ENCODE assay signal across 19 cellular contexts in the genomic region with DNA sequence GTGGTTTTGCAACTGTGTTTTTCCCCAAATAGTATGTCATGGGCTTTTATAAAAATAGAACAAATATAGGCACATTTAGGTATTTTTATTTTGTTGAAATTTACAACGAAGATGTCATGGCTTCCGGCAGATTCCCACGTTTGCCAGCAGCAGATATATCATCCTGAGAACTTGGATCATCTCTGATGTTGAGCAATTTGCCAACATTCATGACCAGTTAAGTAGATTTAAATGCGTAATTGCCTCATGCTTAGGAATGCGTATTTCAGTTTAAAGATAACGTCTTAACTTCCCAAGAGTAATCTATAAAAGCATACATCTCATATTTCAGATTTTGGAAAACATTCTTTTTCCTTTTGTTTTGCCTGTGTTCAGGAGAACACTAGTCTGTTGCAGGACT.
DNase-seq lines count a peak whose midpoint lies in the region; ATAC-seq, FAIRE-seq and TF ChIP-seq lines count a peak whose summit lies in the region.
"Had no signal": no experiment of that assay in that cellular context is flagged by ENCODE, and none has a peak within 500 bp of the region (broad histone marks: within the 10 kb centered on the region; RNA-seq: fewer than 3 reads in every experiment).

No MANE protein-coding gene starts in this region.

- no peak overlapping the region for H2AFZ ChIP-seq in IMR-90 (replicated peaks; ENCODE audit: low read length, poor library complexity)

- no peak overlapping the region for H3K23ac ChIP-seq in IMR-90 (ENCODE audit: low read depth, low read length)

- no peak for FAIRE-seq in bronchial epithelial cell (lab: Jason Lieb, UNC)
- FAIRE-seq: endometrium, K562, keratinocyte had no signal

- H3K27me3 ChIP-seq in AG04450 (ENCODE audit: control insufficient read depth, insufficient read depth, low read length): no peaks in the 10 kb centered on the region
- H3K27me3 ChIP-seq in IMR-90 (ENCODE audit: control insufficient read depth, insufficient read depth, low read length): no peaks in the 10 kb centered on the region
- no peaks in the 10 kb centered on the region for H3K27me3 ChIP-seq in bronchial epithelial cell (ENCODE audit: control insufficient read depth, insufficient read depth, low read length)
- H3K27me3 ChIP-seq: heart left ventricle, vagina had no signal

- H2BK15ac ChIP-seq in IMR-90 (ENCODE audit: low read depth, low read length): no peak overlapping the region

- H3K9me3 ChIP-seq in AG04450 (ENCODE audit: control insufficient read depth, insufficient read depth, low read length) (no peaks in the 10 kb centered on the region; the same call in 1 of the 2 replicates), IMR-90 (ENCODE audit: control insufficient read depth, insufficient read depth, low read length) (no peaks in the 10 kb centered on the region)
- H3K9me3 ChIP-seq: heart left ventricle, stomach, vagina had no signal

- no peaks in the 10 kb centered on the region for H3K36me3 ChIP-seq in IMR-90 (ENCODE audit: control insufficient read depth, insufficient read depth, low read length)
- H3K36me3 ChIP-seq in bronchial epithelial cell (ENCODE audit: control insufficient read depth, insufficient read depth, low read length): no peaks in the 10 kb centered on the region
- H3K36me3 ChIP-seq: heart left ventricle, stomach, vagina had no signal

- TF ChIP-seq RAD21 in IMR-90 (IDR thresholded peaks at IDR 0.05; ENCODE audit: low read length): no peak

- H2BK5ac ChIP-seq in IMR-90 (ENCODE audit: low read depth, low read length, poor library complexity, severe bottlenecking): no peak overlapping the region

- H3K4me2 ChIP-seq in IMR-90 (ENCODE audit: low read depth, low read length): peak overlapping the region; percentile 24; the same call in 1 of the 2 replicates

- H2BK20ac ChIP-seq in IMR-90 (ENCODE audit: low read depth, low read length): no peak overlapping the region

- H4K8ac ChIP-seq in IMR-90 (ENCODE audit: low read depth in 2 of 2, low read length in 2 of 2): peak overlapping the region in 1 of 2 experiments; percentile 6; a peak in 1 of 4 replicates

- H3K4me3 ChIP-seq in AG04450 (ENCODE audit: low read depth, low read length) (no peak overlapping the region), IMR-90 (ENCODE audit: insufficient read depth, low read depth, low read length) (no peak overlapping the region), bronchial epithelial cell (ENCODE audit: low read depth, low read length) (no peak overlapping the region)
- H3K4me3 ChIP-seq: heart left ventricle, K562, stomach, vagina had no signal

- no peak overlapping the region for H2AK9ac ChIP-seq in IMR-90 (replicated peaks; ENCODE audit: low read depth, low read length, poor library complexity)

- no peak overlapping the region for H4K5ac ChIP-seq in IMR-90 (ENCODE audit: low read depth, low read length)

- DNase-seq in AG04450 (ENCODE audit: low read depth, low spot score) (peak; percentile 84), IMR-90 (peak; percentile 98), bronchial epithelial cell (ENCODE audit: low read depth) (peak; percentile 20), iris pigment epithelial cell (ENCODE audit: low read depth) (peak; percentile 95), HuH-7.5 (ENCODE audit: low spot score) (no peak), NCI-H1930 (lab: John Stamatoyannopoulos, UW) (no peak)
- DNase-seq: ACHN; activated CD4-positive, alpha-beta T cell treated with anti-CD3 and anti-CD28 coated beads, Interleukin-2, amount 50 U/mL, for 48 hours; activated T-cell treated with anti-CD3 and anti-CD28 coated beads, Interleukin-2, amount 50 U/mL, for 48 hours; heart left ventricle; NCI-H748 treated with DMSO at 0.1 percent for 48 hours; stomach had no signal

- intact Hi-C loops in IMR-90 (cut with micrococcal nuclease): loop anchor here (2.0 to 5.0 kb wide), 2 partner anchors 84 to 455 kb away; no protein-coding TSS in a partner anchor

- POLR2A ChIA-PET in AG04450 (lab: Yijun Ruan, JAX) (no interaction called here), IMR-90 (lab: Charles Lee; ENCODE audit: unreplicated experiment) (no interaction called here)

- no peak overlapping the region for H3K56ac ChIP-seq in IMR-90 (ENCODE audit: extremely low read depth, insufficient read depth, low read length)

- H3K4me1 ChIP-seq in IMR-90 (ENCODE audit: control insufficient read depth, insufficient read depth, low read length): peaks cover 5% of the 10 kb centered on the region
- H3K4me1 ChIP-seq: heart left ventricle, stomach, vagina had no signal

- H3K18ac ChIP-seq in IMR-90 (ENCODE audit: low read depth, low read length): no peak overlapping the region; the same call in 1 of the 2 replicates

- no TSS peak for BruUV-seq in IMR-90 (replicated peaks; lab: Mats Ljungman, UMichigan)

- in situ Hi-C loops in IMR-90 (cut with MboI; ENCODE audit: low sequenced_read_pairs): loop anchor here (5.0 kb wide), 1 partner anchor 450 kb away; no protein-coding TSS in a partner anchor

- TF ChIP-seq CTCF in AG04450 (IDR thresholded peaks at IDR 0.05; ENCODE audit: low read depth, low read length): no peak
- no peak for TF ChIP-seq CTCF in IMR-90 (conservative IDR thresholded peaks at IDR 0.05; ENCODE audit: low read depth, low read length)
- no peak for TF ChIP-seq CTCF in bronchial epithelial cell (IDR thresholded peaks at IDR 0.05; ENCODE audit: insufficient read depth, low read length, severe bottlenecking)

- no peak overlapping the region for H3K4ac ChIP-seq in IMR-90 (ENCODE audit: low read depth, low read length)

- no peaks in the 10 kb centered on the region for H3K79me1 ChIP-seq in IMR-90 (ENCODE audit: low read depth in 1 of 2, low read length in 2 of 2)

- H4K91ac ChIP-seq in IMR-90 (ENCODE audit: insufficient read depth, low read depth, low read length): no peak overlapping the region

- no peaks in the 10 kb centered on the region for H4K20me1 ChIP-seq in IMR-90 (ENCODE audit: insufficient read depth, low read length)

- H2BK120ac ChIP-seq in IMR-90 (ENCODE audit: low read depth, low read length): peak overlapping the region; percentile 44; the same call in 1 of the 2 replicates

- H2AK5ac ChIP-seq in IMR-90 (ENCODE audit: low read depth, low read length): no peak overlapping the region

- no peaks in the 10 kb centered on the region for H3K9me1 ChIP-seq in IMR-90 (ENCODE audit: insufficient read depth, low read length)

- no CpG with 5 or more reads among the region's 6 CpGs for WGBS in IMR-90 (ENCODE audit: extremely low coverage in 2 of 2, insufficient read length in 1 of 2), 2 experiments

- dilution Hi-C loops in IMR-90 (cut with HindIII; ENCODE audit: low sequenced_read_pairs, unreplicated experiment): no loop called here

- H3K27ac ChIP-seq in AG04450 (ENCODE audit: low read depth, low read length): peak overlapping the region; percentile 57
- H3K27ac ChIP-seq in IMR-90 (ENCODE audit: insufficient read depth, low read length): no peak overlapping the region
- H3K27ac ChIP-seq: heart left ventricle, stomach, vagina had no signal

- CTCF ChIA-PET in AG04450 (lab: Charles Lee) (no interaction called here), IMR-90 (lab: Yijun Ruan, JAX) (no interaction called here)

- no peak overlapping the region for H3K9ac ChIP-seq in IMR-90 (ENCODE audit: low read depth, low read length)

- peak; percentile 80 for ATAC-seq in IMR-90 (ENCODE audit: low read depth)
- no peak for ATAC-seq in GM21423 (IDR thresholded peaks at IDR 0.05; ENCODE audit: unreplicated experiment)
- no peak for ATAC-seq in HG03378 (IDR thresholded peaks at IDR 0.05; ENCODE audit: unreplicated experiment)
- ATAC-seq: heart left ventricle, K562, Panc1 had no signal

- no peak overlapping the region for H3K14ac ChIP-seq in IMR-90 (replicated peaks; ENCODE audit: low read depth, low read length)

- TF ChIP-seq POLR2A in IMR-90 (IDR thresholded peaks at IDR 0.05; ENCODE audit: low read depth, low read length): no peak

TF ChIP-seq in IMR-90, 13 proteins besides CTCF, POLR2A, EP300 and RAD21:
- TF ChIP-seq SMC3 (IDR thresholded peaks at IDR 0.05; ENCODE audit: low read depth, low read length) (no peak), CEBPB (IDR thresholded peaks at IDR 0.05; ENCODE audit: low read depth, low read length) (peak; percentile 99), BHLHE40 (IDR thresholded peaks at IDR 0.05; ENCODE audit: low read depth, low read length) (0 out of 2 replicates have a peak, but pooled peaks have one; percentile 46)

Comparison
In these comparisons a context has a peak if more than half of its experiments do, and no peak if none do; other contexts are left out.
1. DNase-seq: peak in AG04450 (single experiment), IMR-90 (single experiment), bronchial epithelial cell (single experiment) and iris pigment epithelial cell (single experiment); none in HuH-7.5 (single experiment) and NCI-H1930 (0 of 2).